In the genomic region with DNA sequence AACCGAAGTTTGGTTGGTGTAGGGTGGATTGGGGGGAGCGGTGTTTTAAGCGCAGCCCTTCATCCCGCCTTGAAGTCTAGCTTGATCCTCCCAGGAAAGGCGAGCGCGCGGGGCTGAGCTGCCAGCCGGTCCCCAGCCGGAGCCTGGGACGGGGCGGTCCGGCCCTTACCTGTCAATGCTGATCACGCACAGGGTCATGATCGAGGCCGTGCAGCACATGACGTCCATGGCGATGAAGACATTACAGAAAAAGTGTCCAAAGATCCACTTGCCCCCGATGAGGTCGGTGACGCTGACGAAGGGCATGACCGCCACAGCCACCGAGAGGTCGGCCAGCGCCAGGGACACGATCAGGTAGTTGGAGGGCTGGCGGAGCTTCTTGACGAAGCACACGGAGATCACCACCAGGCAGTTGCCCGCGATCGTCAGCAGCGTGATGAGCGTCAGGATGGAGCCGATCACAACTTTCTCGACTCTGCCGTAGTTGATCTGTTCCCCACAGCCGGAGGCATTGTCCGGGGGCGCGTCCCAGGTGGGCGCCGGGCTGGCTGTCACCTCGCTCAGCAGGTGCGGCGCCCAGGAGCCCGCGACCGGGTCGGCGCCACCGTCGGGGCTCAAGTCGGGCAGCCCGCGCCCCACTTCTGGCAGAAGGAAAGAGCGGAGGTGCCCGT, we compare ENCODE assay signal across 8 cellular contexts. TPM values are rescaled to one million over a fixed set of nuclear protein-coding genes. Genes with fewer than 3 reads are reported as not detected.
DNase-seq lines count a peak whose midpoint lies in the region; TF ChIP-seq lines count a peak whose summit lies in the region.

No MANE protein-coding gene starts in this region.

- no peak overlapping the region for H3K27ac ChIP-seq in WERI-Rb-1

- H3K27me3 Mint-ChIP-seq in progenitor cell of endocrine pancreas = peaks cover 71% of the 10 kb centered on the region

- no peaks in the 10 kb centered on the region for H3K36me3 ChIP-seq in WERI-Rb-1

- H3K36me3 Mint-ChIP-seq in progenitor cell of endocrine pancreas (ENCODE audit: insufficient read depth) = no peaks in the 10 kb centered on the region

- peaks cover 7% of the 10 kb centered on the region for H3K27me3 ChIP-seq in WERI-Rb-1 (ENCODE audit: insufficient read depth, low read depth, severe bottlenecking)

- H3K4me3 ChIP-seq in WERI-Rb-1 (ENCODE audit: low read depth, low read length) = peak overlapping the region; percentile 68
- peak overlapping the region; percentile 61 for H3K4me3 ChIP-seq in fibroblast of mammary gland (ENCODE audit: control insufficient read depth, low read depth, low read length)

- peak; percentile 1 for DNase-seq in stimulated activated CD8-positive, alpha-beta memory T cell treated with anti-CD3 and anti-CD28 coated beads, Interleukin-12 subunit alpha, Interleukin-12 subunit beta, amount 100 ng/mL, for 4 hours (ENCODE audit: low read depth)
- no peak for DNase-seq in stimulated activated CD8-positive, alpha-beta memory T cell treated with anti-CD3 and anti-CD28 coated beads, Interleukin-4, amount 100 ng/mL, for 48 hours
- DNase-seq in WERI-Rb-1 (peak; percentile 15), fibroblast of mammary gland (ENCODE audit: low read depth) (no peak), progenitor cell of endocrine pancreas (ENCODE audit: low spot score, unreplicated experiment) (no peak), globus pallidus (ENCODE audit: low spot score) (no peak), COR-L47 (lab: John Stamatoyannopoulos, UW) (no peak), cerebellar cortex (ENCODE audit: low spot score) (no peak)

- TF ChIP-seq CTCF in WERI-Rb-1 (IDR thresholded peaks at IDR 0.05; ENCODE audit: low read depth, low read length) (no peak), fibroblast of mammary gland (conservative IDR thresholded peaks at IDR 0.05; ENCODE audit: control insufficient read depth, insufficient read depth, low read depth, low read length) (no peak), progenitor cell of endocrine pancreas (IDR thresholded peaks at IDR 0.05; ENCODE audit: unreplicated experiment) (no peak)

- H3K4me1 Mint-ChIP-seq in progenitor cell of endocrine pancreas (ENCODE audit: low read depth) = peaks cover 3% of the 10 kb centered on the region

- H3K27ac Mint-ChIP-seq in progenitor cell of endocrine pancreas = no peak overlapping the region

- H3K4me3 Mint-ChIP-seq in progenitor cell of endocrine pancreas (ENCODE audit: low read depth) = peak overlapping the region; percentile 82

- H3K9me3 ChIP-seq in WERI-Rb-1 (ENCODE audit: severe bottlenecking) = peaks cover 2% of the 10 kb centered on the region

- H3K9me3 Mint-ChIP-seq in progenitor cell of endocrine pancreas (ENCODE audit: low read depth) = peaks cover 2% of the 10 kb centered on the region

RNA-seq across cellular contexts. Expression of a gene that starts 0.7 kb away (rescaled TPM):
- 0.93 TPM in 2 replicates for total RNA-seq in progenitor cell of endocrine pancreas

RNA-seq across cellular contexts. Expression of a gene that starts 14.7 kb away (rescaled TPM):
- 51.8 and 53.5 TPM in 2 replicates for total RNA-seq in progenitor cell of endocrine pancreas

Comparison
In these comparisons a context has a peak if more than half of its experiments do, and no peak if none do; other contexts are left out.
1. DNase-seq: peak in stimulated activated CD8-positive, alpha-beta memory T cell treated with anti-CD3 and anti-CD28 coated beads, Interleukin-12 subunit alpha, Interleukin-12 subunit beta, amount 100 ng/mL, for 4 hours (single experiment) and WERI-Rb-1 (single experiment); none in stimulated activated CD8-positive, alpha-beta memory T cell treated with anti-CD3 and anti-CD28 coated beads, Interleukin-4, amount 100 ng/mL, for 48 hours (single experiment), fibroblast of mammary gland (single experiment), progenitor cell of endocrine pancreas (single experiment), globus pallidus (single experiment), COR-L47 (single experiment) and cerebellar cortex (single experiment).